Comparison of ENCODE assay signal across 1 cellular context in the genomic region with DNA sequence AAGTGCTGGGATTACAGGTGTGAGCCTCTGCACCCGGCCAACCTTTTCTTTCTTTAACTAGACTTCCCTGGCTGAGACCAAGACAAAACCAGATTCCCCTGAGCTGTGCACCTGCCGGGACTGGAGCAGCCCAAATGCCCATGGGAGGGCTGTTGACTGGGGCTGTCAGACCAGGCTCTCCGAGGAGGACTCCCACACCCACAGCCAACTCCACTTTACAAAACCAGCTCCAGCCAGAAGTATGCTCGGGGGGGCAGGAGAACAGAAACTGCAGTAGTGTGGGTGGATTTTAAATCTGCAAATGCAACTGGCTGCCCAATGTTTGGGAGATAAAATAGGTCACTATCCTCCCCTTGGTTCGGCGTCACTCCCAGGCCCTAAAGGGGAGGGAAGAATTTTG.
TF ChIP-seq lines count a peak whose summit lies in the region.

No MANE protein-coding gene starts in this region.

TF ChIP-seq in WTC11, 78 proteins besides CTCF, POLR2A, EP300 and RAD21 (continued from another document):
- TF ChIP-seq, protein P1, sequence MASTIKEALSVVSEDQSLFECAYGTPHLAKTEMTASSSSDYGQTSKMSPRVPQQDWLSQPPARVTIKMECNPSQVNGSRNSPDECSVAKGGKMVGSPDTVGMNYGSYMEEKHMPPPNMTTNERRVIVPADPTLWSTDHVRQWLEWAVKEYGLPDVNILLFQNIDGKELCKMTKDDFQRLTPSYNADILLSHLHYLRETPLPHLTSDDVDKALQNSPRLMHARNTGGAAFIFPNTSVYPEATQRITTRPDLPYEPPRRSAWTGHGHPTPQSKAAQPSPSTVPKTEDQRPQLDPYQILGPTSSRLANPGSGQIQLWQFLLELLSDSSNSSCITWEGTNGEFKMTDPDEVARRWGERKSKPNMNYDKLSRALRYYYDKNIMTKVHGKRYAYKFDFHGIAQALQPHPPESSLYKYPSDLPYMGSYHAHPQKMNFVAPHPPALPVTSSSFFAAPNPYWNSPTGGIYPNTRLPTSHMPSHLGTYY (CRISPR knock-in tag; IDR thresholded peaks at IDR 0.05), result no peak
